9 cellular contexts compared by ENCODE assay signal in the genomic region with DNA sequence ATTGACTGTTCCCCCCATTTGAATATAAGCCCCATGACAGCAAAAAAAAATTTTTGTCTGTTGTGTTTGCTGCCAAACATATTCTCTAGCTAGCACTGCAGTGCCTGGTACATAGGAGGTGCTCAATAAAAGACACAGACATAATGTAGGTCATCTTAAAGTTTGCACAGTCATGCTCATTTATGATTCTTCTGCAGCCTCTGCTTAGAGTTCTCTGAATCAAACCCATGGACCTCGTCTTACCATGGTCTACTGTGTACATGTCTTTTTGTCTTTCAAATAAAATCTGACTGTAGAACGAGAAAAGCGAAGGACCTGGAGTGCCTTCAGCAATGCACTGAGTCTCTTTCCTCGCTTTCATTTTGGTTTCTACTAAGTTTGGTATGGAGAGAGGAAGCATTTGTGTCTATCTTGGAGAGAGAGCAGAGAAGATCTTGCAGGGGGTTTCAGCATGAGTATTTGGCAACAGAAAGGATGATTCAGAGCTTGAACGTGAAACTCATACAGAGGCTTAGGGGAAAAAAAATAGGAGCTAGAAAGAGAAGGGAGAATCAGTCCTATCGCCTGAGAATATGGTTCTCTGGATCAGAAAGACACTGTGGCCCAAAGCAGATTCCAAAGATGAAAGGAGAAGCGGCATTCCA. TPM values are rescaled to one million over a fixed set of nuclear protein-coding genes. Genes with fewer than 3 reads are reported as not detected.
DNase-seq lines count a peak whose midpoint lies in the region; ATAC-seq and TF ChIP-seq lines count a peak whose summit lies in the region.
"Had no signal": no experiment of that assay in that cellular context is flagged by ENCODE, and none has a peak within 500 bp of the region (broad histone marks: within the 10 kb centered on the region; RNA-seq: fewer than 3 reads in every experiment).

No MANE protein-coding gene starts in this region.

- H3K36me3 ChIP-seq in right atrium auricular region (no peaks in the 10 kb centered on the region), thoracic aorta (no peaks in the 10 kb centered on the region)

- H3K27me3 ChIP-seq in right atrium auricular region (no peaks in the 10 kb centered on the region), thoracic aorta (replicated peaks; ENCODE audit: insufficient read depth) (no peaks in the 10 kb centered on the region)

- TF ChIP-seq CTCF in right atrium auricular region (IDR thresholded peaks at IDR 0.05), result no peak
- TF ChIP-seq CTCF in thoracic aorta (IDR thresholded peaks at IDR 0.05), result no peak

- H3K27ac ChIP-seq in right atrium auricular region (peak overlapping the region; percentile 11 to 43), thoracic aorta (peak overlapping the region; percentile 50 to 60)

- H3K9me3 ChIP-seq in right atrium auricular region (no peaks in the 10 kb centered on the region), thoracic aorta (no peaks in the 10 kb centered on the region)

- H3K4me1 ChIP-seq in right atrium auricular region (peaks cover 0 to 18% of the 10 kb centered on the region in 2 donors), thoracic aorta (ENCODE audit: control insufficient read depth in 1 of 2, low read depth in 2 of 2) (peaks cover 16 to 44% of the 10 kb centered on the region in 2 donors)

- H3K4me3 ChIP-seq in right atrium auricular region (peak overlapping the region in 1 of 2 donors; percentile 27), thoracic aorta (peak overlapping the region; percentile 56)

- ATAC-seq in GM21786 (IDR thresholded peaks at IDR 0.05; ENCODE audit: unreplicated experiment) (peak; percentile 56), thoracic aorta (ENCODE audit: insufficient number of reproducible peaks, low FRiP score, low read depth) (peak; percentile 47), HG03457 (IDR thresholded peaks at IDR 0.05; ENCODE audit: unreplicated experiment) (no peak)

- DNase-seq in SIG-M5 (lab: John Stamatoyannopoulos, UW) (peak; percentile 28), right atrium auricular region (ENCODE audit: low spot score) (no peak), thoracic aorta (ENCODE audit: low spot score) (no peak), NCI-H1092 treated with DMSO at 0.1 percent for 48 hours (lab: John Stamatoyannopoulos, UW) (no peak), activated gamma-delta T cell treated with Interleukin-2 at 50 U/mL for 16 hours (no peak), NCI-H82 (lab: John Stamatoyannopoulos, UW) (no peak)
- DNase-seq: activated CD4-positive, CD25-positive, alpha-beta regulatory T cell treated with anti-CD3 and anti-CD28 coated beads, Interleukin-2, amount 50 U/mL, for 72 hours had no signal

RNA-seq across cellular contexts. Expression of a gene that starts 38.8 kb away (rescaled TPM):
- total RNA-seq in right atrium auricular region (1 to 10 TPM; 4.4 to 4.7 TPM), thoracic aorta (10 to 100 TPM in 1 of 2 donors, 1 to 10 TPM in 1; 6.9 to 12.4 TPM)
